15 cellular contexts compared by ENCODE assay signal in the genomic region with DNA sequence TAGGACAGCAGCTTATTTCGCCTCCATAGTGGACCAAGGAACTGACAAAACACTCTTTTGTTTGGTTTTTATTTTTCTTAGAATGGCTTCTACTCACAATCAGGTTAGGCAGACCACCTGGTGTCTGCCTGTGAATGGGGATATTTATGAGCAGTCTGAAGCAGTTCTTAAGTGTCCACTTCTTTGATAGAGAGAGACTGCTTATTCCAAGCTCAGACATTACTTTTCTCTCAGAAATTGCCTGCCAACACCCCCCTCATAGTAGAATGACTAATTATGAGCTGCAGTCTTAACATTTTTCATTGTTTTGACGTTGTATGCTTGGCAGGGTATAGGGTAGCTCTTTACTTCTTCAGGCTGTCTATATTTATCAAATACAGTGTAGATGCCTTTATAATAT.
DNase-seq lines count a peak whose midpoint lies in the region; ATAC-seq, FAIRE-seq and TF ChIP-seq lines count a peak whose summit lies in the region.
"Had no signal": no experiment of that assay in that cellular context is flagged by ENCODE, and none has a peak within 500 bp of the region (broad histone marks: within the 10 kb centered on the region; RNA-seq: fewer than 3 reads in every experiment).

No MANE protein-coding gene starts in this region.

- no peak for FAIRE-seq in frontal cortex (lab: Jason Lieb, UNC)

- H3K27me3 Mint-ChIP-seq in nephron (ENCODE audit: low read depth): no peaks in the 10 kb centered on the region
- H3K27me3 Mint-ChIP-seq: activated CD8-positive, alpha-beta memory T cell treated with anti-CD3 and anti-CD28 coated beads, Interleukin-2, amount 10 ng/mL, durations not matched to agents 7 days and 5 days had no signal

- H3K4me3 Mint-ChIP-seq in nephron: no peak overlapping the region
- H3K4me3 Mint-ChIP-seq: activated CD8-positive, alpha-beta memory T cell treated with anti-CD3 and anti-CD28 coated beads, Interleukin-2, amount 10 ng/mL, durations not matched to agents 7 days and 5 days; CD14-positive monocyte had no signal

- DNase-seq in GM03348 (ENCODE audit: low spot score) (peak; percentile 32), NCI-H2029 (lab: John Stamatoyannopoulos, UW) (peak; percentile 29), astrocyte of the spinal cord (ENCODE audit: low read depth, low spot score) (peak; percentile 15), transverse colon (no peak), DMS114 treated with DMSO at 0.1 percent for 48 hours (lab: John Stamatoyannopoulos, UW; ENCODE audit: unreplicated experiment) (no peak), frontal cortex (ENCODE audit: low spot score in 2 of 2) (no peak)
- DNase-seq: activated CD8-positive, alpha-beta memory T cell treated with anti-CD3 and anti-CD28 coated beads, Interleukin-2, amount 10 ng/mL, durations not matched to agents 7 days and 5 days; activated naive CD4-positive, alpha-beta T cell treated with anti-CD3 and anti-CD28 coated beads, Interleukin-2, amount 50 U/mL, for 16 hours; esophagus squamous epithelium; GF-D8; midbrain; SHP77 treated with DMSO at 0.1 percent for 48 hours had no signal

- in situ Hi-C loops in astrocyte of the spinal cord (cut with HindIII; ENCODE audit: low sequenced_read_pairs) (no loop called here), transverse colon (cut with MboI; ENCODE audit: low pct_ligation_motif_present in 1 of 4, low pct_unique_long_range_greater_than_20kb in 1 of 4, low sequenced_read_pairs in 3 of 4) (no loop called here)

- peaks cover 8% of the 10 kb centered on the region for H3K36me3 Mint-ChIP-seq in nephron (ENCODE audit: low read depth)

- peaks cover 47% of the 10 kb centered on the region for H3K4me1 Mint-ChIP-seq in nephron
- H3K4me1 Mint-ChIP-seq: CD14-positive monocyte had no signal

- peaks cover 6% of the 10 kb centered on the region for H3K9me3 Mint-ChIP-seq in nephron

- H3K27me3 ChIP-seq in transverse colon: no peaks in the 10 kb centered on the region
- H3K27me3 ChIP-seq: esophagus squamous epithelium had no signal

- peaks cover 0 to 31% (median 5%) of the 10 kb centered on the region in 4 donors for H3K4me1 ChIP-seq in transverse colon

- H3K4me3 ChIP-seq in astrocyte of the spinal cord (ENCODE audit: low read depth, low read length) (no peak overlapping the region), transverse colon (no peak overlapping the region)
- H3K4me3 ChIP-seq: esophagus squamous epithelium had no signal

- TF ChIP-seq CTCF in astrocyte of the spinal cord (IDR thresholded peaks at IDR 0.05; ENCODE audit: low read depth, low read length) (no peak), nephron (IDR thresholded peaks at IDR 0.05; ENCODE audit: unreplicated experiment in 3 of 3) (no peak), transverse colon (IDR thresholded peaks at IDR 0.05) (no peak)

- no peak overlapping the region for H3K27ac ChIP-seq in transverse colon
- H3K27ac ChIP-seq: esophagus squamous epithelium had no signal

- no peak for TF ChIP-seq EP300 in transverse colon (IDR thresholded peaks at IDR 0.05; ENCODE audit: low read depth)

- peak overlapping the region in 2 of 3 experiments; percentile 21 to 33 for H3K27ac Mint-ChIP-seq in nephron
- H3K27ac Mint-ChIP-seq: activated CD8-positive, alpha-beta memory T cell treated with anti-CD3 and anti-CD28 coated beads, Interleukin-2, amount 10 ng/mL, durations not matched to agents 7 days and 5 days; CD14-positive monocyte had no signal

- WGBS in transverse colon (ENCODE audit: low coverage in 1 of 2), 2 donors: 80 to 86% methylated on average over 2 of the region's 2 CpGs

- no peaks in the 10 kb centered on the region for H3K36me3 ChIP-seq in transverse colon
- H3K36me3 ChIP-seq: esophagus squamous epithelium had no signal

- TF ChIP-seq POLR2A in transverse colon (IDR thresholded peaks at IDR 0.05): no peak

- intact Hi-C loops in transverse colon (cut with DNase I; ENCODE audit: low total_unique reads): no loop called here

- no peak for ATAC-seq in GM21737 (IDR thresholded peaks at IDR 0.05; ENCODE audit: unreplicated experiment)
- ATAC-seq: activated CD8-positive, alpha-beta memory T cell treated with anti-CD3 and anti-CD28 coated beads, Interleukin-2, amount 10 ng/mL, durations not matched to agents 7 days and 5 days had no signal

- no peaks in the 10 kb centered on the region for H3K9me3 ChIP-seq in transverse colon
- H3K9me3 ChIP-seq: esophagus squamous epithelium had no signal

Comparison
In these comparisons a context has a peak if more than half of its experiments do, and no peak if none do; other contexts are left out.
1. DNase-seq: peak in GM03348 (single experiment), NCI-H2029 (single experiment) and astrocyte of the spinal cord (single experiment); none in transverse colon (single experiment), DMS114 treated with DMSO at 0.1 percent for 48 hours (single experiment) and frontal cortex (0 of 2).